In genomic region chr6:95690328-95690727, GRCh38 we compare ENCODE assay signal across 12 cellular contexts.
DNase-seq lines count a peak whose midpoint lies in the region; ATAC-seq and TF ChIP-seq lines count a peak whose summit lies in the region.
"Had no signal": no experiment of that assay in that cellular context is flagged by ENCODE, and none has a peak within 500 bp of the region (broad histone marks: within the 10 kb centered on the region; RNA-seq: fewer than 3 reads in every experiment).

No MANE protein-coding gene starts in this region.

- peaks cover 0 to 12% (median 0%) of the 10 kb centered on the region in 4 donors for H3K4me1 ChIP-seq in stomach
- no peaks in the 10 kb centered on the region for H3K4me1 ChIP-seq in Peyer's patch

- peaks cover 8% of the 10 kb centered on the region for H3K4me1 Mint-ChIP-seq in central memory CD8-positive, alpha-beta T cell

- intact Hi-C loops in stomach (cut with DNase I; ENCODE audit: low total_unique reads): no loop called here

- TF ChIP-seq POLR2A in stomach (IDR thresholded peaks at IDR 0.05) (no peak), Peyer's patch (IDR thresholded peaks at IDR 0.05) (no peak)

- H3K27ac Mint-ChIP-seq in central memory CD8-positive, alpha-beta T cell (ENCODE audit: low read depth): no peak overlapping the region
- H3K27ac Mint-ChIP-seq: T-helper 1 cell treated with Interleukin-12 subunit alpha and Interleukin-12 subunit beta and Interleukin-4 antibody, amounts not matched to agents 30 μg/mL and 1 μg/mL, for 36 hours had no signal

- WGBS in stomach, 5 donors: 69 to 78% (median 74%) methylated on average over 4 of the region's 4 CpGs

- H3K4me3 ChIP-seq in stomach (no peak overlapping the region), Peyer's patch (no peak overlapping the region)
- H3K4me3 ChIP-seq: coronary artery had no signal

- H3K27ac ChIP-seq in stomach (no peak overlapping the region), Peyer's patch (no peak overlapping the region)
- H3K27ac ChIP-seq: 22Rv1, coronary artery had no signal

- TF ChIP-seq CTCF in stomach (IDR thresholded peaks at IDR 0.05) (no peak), Peyer's patch (IDR thresholded peaks at IDR 0.05) (no peak)

- H3K27me3 ChIP-seq in stomach: no peaks in the 10 kb centered on the region
- H3K27me3 ChIP-seq in Peyer's patch: no peaks in the 10 kb centered on the region

- no peaks in the 10 kb centered on the region for H3K36me3 Mint-ChIP-seq in central memory CD8-positive, alpha-beta T cell (ENCODE audit: insufficient read depth)

- no peaks in the 10 kb centered on the region for H3K36me3 ChIP-seq in stomach
- H3K36me3 ChIP-seq in Peyer's patch: no peaks in the 10 kb centered on the region

- peak overlapping the region; percentile 4 for H3K4me3 Mint-ChIP-seq in central memory CD8-positive, alpha-beta T cell
- H3K4me3 Mint-ChIP-seq: T-helper 1 cell treated with Interleukin-12 subunit alpha and Interleukin-12 subunit beta and Interleukin-4 antibody, amounts not matched to agents 30 μg/mL and 1 μg/mL, for 36 hours had no signal

- H3K9me3 Mint-ChIP-seq in central memory CD8-positive, alpha-beta T cell: no peaks in the 10 kb centered on the region
- H3K9me3 Mint-ChIP-seq: T-helper 1 cell treated with Interleukin-12 subunit alpha and Interleukin-12 subunit beta and Interleukin-4 antibody, amounts not matched to agents 30 μg/mL and 1 μg/mL, for 36 hours had no signal

- peaks cover 0 to 8% (median 2%) of the 10 kb centered on the region in 4 donors for H3K9me3 ChIP-seq in stomach
- H3K9me3 ChIP-seq in Peyer's patch: no peaks in the 10 kb centered on the region

- peak; percentile 53 for ATAC-seq in HG03558 (IDR thresholded peaks at IDR 0.05; ENCODE audit: extremely low read depth, unreplicated experiment)
- ATAC-seq in central memory CD8-positive, alpha-beta T cell (replicated peaks; ENCODE audit: extremely low read depth, poor library complexity, severe bottlenecking): no peak

- DNase-seq in DMS53 (lab: John Stamatoyannopoulos, UW) (peak; percentile 18), DMS53 treated with DMSO at 0.1 percent for 48 hours (lab: John Stamatoyannopoulos, UW; ENCODE audit: unreplicated experiment) (no peak), H4 (ENCODE audit: low spot score) (peak; percentile 4), stomach (no peak), occipital lobe (lab: John Stamatoyannopoulos, UW) (no peak), Peyer's patch (no peak)
- no peak for DNase-seq in central memory CD8-positive, alpha-beta T cell (ENCODE audit: low spot score in 2 of 2)
- DNase-seq: activated gamma-delta T cell treated with Interleukin-2 at 50 U/mL for 16 hours had no signal

- H3K27me3 Mint-ChIP-seq in central memory CD8-positive, alpha-beta T cell: no peaks in the 10 kb centered on the region

- TF ChIP-seq EP300 in stomach (IDR thresholded peaks at IDR 0.05): no peak

Comparison
In these comparisons a context has a peak if more than half of its experiments do, and no peak if none do; other contexts are left out.
1. DNase-seq: peak in DMS53 (single experiment) and H4 (single experiment); none in DMS53 treated with DMSO at 0.1 percent for 48 hours (single experiment), central memory CD8-positive, alpha-beta T cell (0 of 2), stomach (single experiment), occipital lobe (single experiment) and Peyer's patch (0 of 3).